In genomic region chr11:68908273-68908672, GRCh38 we compare ENCODE assay signal across 25 cellular contexts.
"Had no signal": no experiment of that assay in that cellular context is flagged by ENCODE, and none has a peak within 500 bp of the region (broad histone marks: within the 10 kb centered on the region; RNA-seq: fewer than 3 reads in every experiment).

No MANE protein-coding gene starts in this region.

- H3K27ac Mint-ChIP-seq: activated CD8-positive, alpha-beta T cell treated with anti-CD3 and anti-CD28 coated beads, Interleukin-2, amount 10 ng/mL, durations not matched to agents 7 days and 5 days; activated naive CD4-positive, alpha-beta T cell treated with anti-CD3 and anti-CD28 coated beads for 36 hours; activated naive CD8-positive, alpha-beta T cell treated with anti-CD3 and anti-CD28 coated beads for 36 hours; activated T-cell treated with anti-CD3 and anti-CD28 coated beads, Interleukin-2, amount 50 U/mL, for 24 hours had no signal

- H3K27me3 ChIP-seq: brain microvascular endothelial cell, SJCRH30 had no signal

- ATAC-seq: activated CD8-positive, alpha-beta T cell treated with anti-CD3 and anti-CD28 coated beads, Interleukin-2, amount 10 ng/mL, durations not matched to agents 7 days and 5 days; Panc1 had no signal

- H3K4me3 Mint-ChIP-seq: activated CD8-positive, alpha-beta T cell treated with anti-CD3 and anti-CD28 coated beads, Interleukin-2, amount 10 ng/mL, durations not matched to agents 7 days and 5 days; activated naive CD4-positive, alpha-beta T cell treated with anti-CD3 and anti-CD28 coated beads for 36 hours; activated naive CD8-positive, alpha-beta T cell treated with anti-CD3 and anti-CD28 coated beads for 36 hours; activated T-cell treated with anti-CD3 and anti-CD28 coated beads, Interleukin-2, amount 50 U/mL, for 24 hours had no signal

- H3K4me1 ChIP-seq: SJCRH30 had no signal

- H3K27ac ChIP-seq: brain microvascular endothelial cell, SJCRH30, SK-N-MC, WERI-Rb-1 had no signal

- H3K27me3 Mint-ChIP-seq: activated naive CD8-positive, alpha-beta T cell treated with anti-CD3 and anti-CD28 coated beads for 36 hours; activated T-cell treated with anti-CD3 and anti-CD28 coated beads, Interleukin-2, amount 50 U/mL, for 24 hours had no signal

- H3K9me3 Mint-ChIP-seq: activated naive CD4-positive, alpha-beta T cell treated with anti-CD3 and anti-CD28 coated beads for 36 hours; activated naive CD8-positive, alpha-beta T cell treated with anti-CD3 and anti-CD28 coated beads for 36 hours; activated T-cell treated with anti-CD3 and anti-CD28 coated beads, Interleukin-2, amount 50 U/mL, for 24 hours had no signal

- H3K9me3 ChIP-seq: SJCRH30 had no signal

- DNase-seq: activated CD4-positive, alpha-beta T cell treated with anti-CD3 and anti-CD28 coated beads for 1 hour; activated CD4-positive, alpha-beta T cell treated with anti-CD3 and anti-CD28 coated beads for 48 hours; activated CD4-positive, CD25-positive, alpha-beta regulatory T cell; activated CD8-positive, alpha-beta T cell treated with anti-CD3 and anti-CD28 coated beads, Interleukin-2, amount 10 ng/mL, durations not matched to agents 7 days and 5 days; activated gamma-delta T cell treated with Interleukin-2 at 50 U/mL for 16 hours; activated naive CD4-positive, alpha-beta T cell treated with anti-CD3 and anti-CD28 coated beads for 36 hours; activated naive CD8-positive, alpha-beta T cell treated with anti-CD3 and anti-CD28 coated beads for 36 hours; activated T-cell treated with anti-CD3 and anti-CD28 coated beads, Interleukin-2, amount 50 U/mL, for 24 hours; amniotic stem cell; brain microvascular endothelial cell; Kasumi-1; KG1; MM.1S; MV-4-11; NCI-H1092; NCI-H1436 treated with DMSO at 0.1 percent for 48 hours; NCI-H1694 treated with DMSO at 0.1 percent for 48 hours; NCI-H2029; NCI-H345; NCI-H524 treated with DMSO at 0.1 percent for 48 hours; SJCRH30; T1000; WERI-Rb-1 had no signal

- H3K4me3 ChIP-seq: SJCRH30, SK-N-MC had no signal
